Comparison of ENCODE assay signal across 14 cellular contexts in genomic region chr1:91700332-91700731, GRCh38.
DNase-seq lines count a peak whose midpoint lies in the region; ATAC-seq, FAIRE-seq and TF ChIP-seq lines count a peak whose summit lies in the region.
"Had no signal": no experiment of that assay in that cellular context is flagged by ENCODE, and none has a peak within 500 bp of the region (broad histone marks: within the 10 kb centered on the region; RNA-seq: fewer than 3 reads in every experiment).

No MANE protein-coding gene starts in this region.

- H3F3A ChIP-seq in neural progenitor cell (ENCODE audit: low read depth), result no peaks in the 10 kb centered on the region

- H3K27me3 ChIP-seq in CD8-positive, alpha-beta memory T cell (ENCODE audit: insufficient read depth, low read length, poor library complexity, severe bottlenecking), result no peaks in the 10 kb centered on the region
- H3K27me3 ChIP-seq in neural progenitor cell (no peaks in the 10 kb centered on the region), A673 (replicated peaks; ENCODE audit: insufficient read depth, low read depth, low read length, poor library complexity) (no peaks in the 10 kb centered on the region)
- H3K27me3 ChIP-seq: left lung had no signal

- peak; percentile 40 for TF ChIP-seq CTCF in epithelial cell of proximal tubule (conservative IDR thresholded peaks at IDR 0.05; ENCODE audit: low read depth, low read length)
- peak; percentile 10 for TF ChIP-seq CTCF in neural progenitor cell (IDR thresholded peaks at IDR 0.05)
- no peak for TF ChIP-seq CTCF in A673 (conservative IDR thresholded peaks at IDR 0.05; ENCODE audit: low read depth, low read length)

- no peak overlapping the region for H3K9ac ChIP-seq in neural progenitor cell

- H3K27ac ChIP-seq in CD8-positive, alpha-beta memory T cell (ENCODE audit: low read depth, low read length), result no peak overlapping the region
- H3K27ac ChIP-seq in neural progenitor cell (no peak overlapping the region), A673 (ENCODE audit: low read depth, low read length, poor library complexity, severe bottlenecking) (no peak overlapping the region)

- ATAC-seq in T-helper 17 cell, result no peak
- ATAC-seq: activated CD4-positive, CD25-positive, alpha-beta regulatory T cell treated with anti-CD3 and anti-CD28 coated beads, Interleukin-2, amount 50 U/mL, for 24 hours; activated T-cell treated with anti-CD3 and anti-CD28 coated beads, Interleukin-2, amount 50 U/mL, for 4 hours had no signal

- FAIRE-seq in urothelium cell line (lab: Jason Lieb, UNC), result no peak
- FAIRE-seq: frontal cortex had no signal

- no peak overlapping the region for H2AFZ ChIP-seq in neural progenitor cell (replicated peaks)

- POLR2A ChIA-PET in CD8-positive, alpha-beta memory T cell (lab: Charles Lee), result no interaction called here
- POLR2A ChIA-PET in A673 (lab: Charles Lee; ENCODE audit: low non-redundant PET), result no interaction called here

- no peaks in the 10 kb centered on the region for H4K20me1 ChIP-seq in neural progenitor cell (ENCODE audit: low read depth)

- CTCF ChIA-PET in CD8-positive, alpha-beta memory T cell (lab: Charles Lee), result no interaction called here
- CTCF ChIA-PET in A673 (lab: Charles Lee), result no interaction called here

- peaks cover 9% of the 10 kb centered on the region for H3K36me3 ChIP-seq in CD8-positive, alpha-beta memory T cell (ENCODE audit: insufficient read depth, low read length)
- H3K36me3 ChIP-seq in neural progenitor cell, result no peaks in the 10 kb centered on the region
- H3K36me3 ChIP-seq in A673 (ENCODE audit: insufficient read depth, low read length, poor library complexity, severe bottlenecking), result no peaks in the 10 kb centered on the region

- H3K27ac Mint-ChIP-seq in CD8-positive, alpha-beta memory T cell, result peak overlapping the region in 5 of 8 donors; percentile 40 to 74 (median 55)
- no peak overlapping the region for H3K27ac Mint-ChIP-seq in neural progenitor cell
- no peak overlapping the region for H3K27ac Mint-ChIP-seq in T-helper 17 cell
- H3K27ac Mint-ChIP-seq: stimulated activated naive CD8-positive, alpha-beta T cell treated with anti-CD3 and anti-CD28 coated beads, Interleukin-15, Interleukin-2, amounts not matched to agents 100 ng/mL and 50 ng/mL, for 24 hours had no signal

- H3K27me3 Mint-ChIP-seq in CD8-positive, alpha-beta memory T cell, result no peaks in the 10 kb centered on the region
- H3K27me3 Mint-ChIP-seq in neural progenitor cell (ENCODE audit: insufficient read depth, low read depth) (peaks cover 2% of the 10 kb centered on the region), T-helper 17 cell (no peaks in the 10 kb centered on the region)
- H3K27me3 Mint-ChIP-seq: stimulated activated naive CD8-positive, alpha-beta T cell treated with anti-CD3 and anti-CD28 coated beads, Interleukin-15, Interleukin-2, amounts not matched to agents 100 ng/mL and 50 ng/mL, for 24 hours had no signal

- H3K4me3 Mint-ChIP-seq in CD8-positive, alpha-beta memory T cell, result no peak overlapping the region
- H3K4me3 Mint-ChIP-seq in neural progenitor cell (no peak overlapping the region), T-helper 17 cell (no peak overlapping the region)
- H3K4me3 Mint-ChIP-seq: activated T-cell treated with anti-CD3 and anti-CD28 coated beads, Interleukin-2, amount 50 U/mL, for 4 hours; stimulated activated naive CD8-positive, alpha-beta T cell treated with anti-CD3 and anti-CD28 coated beads, Interleukin-15, Interleukin-2, amounts not matched to agents 100 ng/mL and 50 ng/mL, for 24 hours had no signal

- peaks cover 41 to 66% (median 51%) of the 10 kb centered on the region in 3 donors for H3K4me1 Mint-ChIP-seq in CD8-positive, alpha-beta memory T cell
- H3K4me1 Mint-ChIP-seq in neural progenitor cell (peaks cover 28% of the 10 kb centered on the region), T-helper 17 cell (peaks cover 22% of the 10 kb centered on the region)

- peaks cover 27% of the 10 kb centered on the region for H3K4me1 ChIP-seq in CD8-positive, alpha-beta memory T cell (ENCODE audit: insufficient read depth, low read length)
- peaks cover 5% of the 10 kb centered on the region for H3K4me1 ChIP-seq in neural progenitor cell
- H3K4me1 ChIP-seq in A673 (ENCODE audit: insufficient read depth, low read length, poor library complexity, severe bottlenecking), result peaks cover 4% of the 10 kb centered on the region

- H3K79me2 ChIP-seq in neural progenitor cell (ENCODE audit: low read depth), result no peaks in the 10 kb centered on the region

- H3K4me3 ChIP-seq in CD8-positive, alpha-beta memory T cell (ENCODE audit: low read length), result no peak overlapping the region
- H3K4me3 ChIP-seq in epithelial cell of proximal tubule (ENCODE audit: low read depth, low read length), result no peak overlapping the region
- H3K4me3 ChIP-seq in neural progenitor cell, result no peak overlapping the region
- no peak overlapping the region for H3K4me3 ChIP-seq in A673 (ENCODE audit: low read depth, low read length, poor library complexity, severe bottlenecking)
- H3K4me3 ChIP-seq: left lung had no signal

- DNase-seq in CD8-positive, alpha-beta memory T cell, result no peak
- DNase-seq in M059J (ENCODE audit: low read depth), result peak; percentile 19
- DNase-seq in epithelial cell of proximal tubule (ENCODE audit: low read depth), result no peak
- no peak for DNase-seq in neural progenitor cell (ENCODE audit: low spot score)
- no peak for DNase-seq in NCI-H2196 treated with DMSO at 0.1 percent for 48 hours (lab: John Stamatoyannopoulos, UW; ENCODE audit: unreplicated experiment)
- DNase-seq in A673 (ENCODE audit: low spot score), result no peak
- no peak for DNase-seq in urothelium cell line (ENCODE audit: low spot score)
- DNase-seq in T-helper 17 cell, result no peak
- DNase-seq: activated T-cell treated with anti-CD3 and anti-CD28 coated beads, Interleukin-2, amount 50 U/mL, for 4 hours; left lung; NCI-H1417 treated with DMSO at 0.1 percent for 48 hours had no signal

- intact Hi-C loops in A673 (cut with micrococcal nuclease; ENCODE audit: unreplicated experiment), result no loop called here

- H3K9me3 Mint-ChIP-seq in CD8-positive, alpha-beta memory T cell, result no peaks in the 10 kb centered on the region
- peaks cover 3% of the 10 kb centered on the region for H3K9me3 Mint-ChIP-seq in neural progenitor cell
- H3K9me3 Mint-ChIP-seq: activated T-cell treated with anti-CD3 and anti-CD28 coated beads, Interleukin-2, amount 50 U/mL, for 4 hours; stimulated activated naive CD8-positive, alpha-beta T cell treated with anti-CD3 and anti-CD28 coated beads, Interleukin-15, Interleukin-2, amounts not matched to agents 100 ng/mL and 50 ng/mL, for 24 hours had no signal

- no peaks in the 10 kb centered on the region for H3K9me3 ChIP-seq in CD8-positive, alpha-beta memory T cell (ENCODE audit: low read length)
- H3K9me3 ChIP-seq in neural progenitor cell (ENCODE audit: low read depth) (no peaks in the 10 kb centered on the region), A673 (ENCODE audit: low read depth, low read length, poor library complexity, severe bottlenecking) (no peaks in the 10 kb centered on the region), T-helper 17 cell (ENCODE audit: control insufficient read depth, low read length, poor library complexity, severe bottlenecking) (no peaks in the 10 kb centered on the region)
- H3K9me3 ChIP-seq: left lung had no signal

- peaks cover 36 to 63% (median 37%) of the 10 kb centered on the region in 3 donors for H3K36me3 Mint-ChIP-seq in CD8-positive, alpha-beta memory T cell
- H3K36me3 Mint-ChIP-seq in neural progenitor cell, result peaks cover 6% of the 10 kb centered on the region
- peaks cover 4% of the 10 kb centered on the region for H3K36me3 Mint-ChIP-seq in T-helper 17 cell (ENCODE audit: low read depth)

- no peak overlapping the region for H3K4me2 ChIP-seq in neural progenitor cell

- no TSS peak for BruUV-seq in A673 (replicated peaks; lab: Mats Ljungman, UMichigan)

Comparison
In these comparisons a context has a peak if more than half of its experiments do, and no peak if none do; other contexts are left out.
1. H3K27ac Mint-ChIP-seq: peak in CD8-positive, alpha-beta memory T cell (5 of 8); none in neural progenitor cell (single experiment) and T-helper 17 cell (single experiment).